Comparison of ENCODE assay signal across 9 cellular contexts in the genomic region with DNA sequence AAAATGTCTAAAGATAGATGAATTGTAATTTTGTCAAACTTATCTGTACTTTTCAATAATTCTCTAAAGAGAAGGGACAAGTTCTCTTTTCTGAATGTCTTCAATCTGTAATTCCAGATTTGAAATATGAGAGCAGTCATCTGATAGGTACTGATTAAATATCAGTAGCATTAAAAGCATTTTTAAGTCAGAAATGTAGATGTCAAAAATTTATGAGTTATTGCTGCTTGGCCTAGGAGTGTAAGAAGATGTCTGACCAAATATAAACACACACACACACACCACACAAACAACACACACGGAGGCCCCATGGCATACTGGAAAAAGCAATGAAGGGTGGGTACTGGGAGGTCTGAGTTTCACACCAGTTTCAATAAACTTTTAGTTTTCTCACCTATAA. TPM values are rescaled to one million over a fixed set of nuclear protein-coding genes. Genes with fewer than 3 reads are reported as not detected.
DNase-seq lines count a peak whose midpoint lies in the region; ATAC-seq and TF ChIP-seq lines count a peak whose summit lies in the region.
"Had no signal": no experiment of that assay in that cellular context is flagged by ENCODE, and none has a peak within 500 bp of the region (broad histone marks: within the 10 kb centered on the region; RNA-seq: fewer than 3 reads in every experiment).

No MANE protein-coding gene starts in this region.

- H3K36me3 ChIP-seq in HEK293 (ENCODE audit: control insufficient read depth in 2 of 2, insufficient read depth in 1 of 2, low read length in 2 of 2) (peaks cover 3 to 7% of the 10 kb centered on the region in 2 experiments; a peak in 1 of 3 replicates), gastroesophageal sphincter (peaks cover 0 to 1% of the 10 kb centered on the region in 2 donors), gastrocnemius medialis (peaks cover 0 to 1% of the 10 kb centered on the region in 2 donors)

- H3K9me3 ChIP-seq in HEK293 (ENCODE audit: control insufficient read depth, insufficient read depth, low read depth, low read length): no peaks in the 10 kb centered on the region
- no peaks in the 10 kb centered on the region for H3K9me3 ChIP-seq in gastroesophageal sphincter
- no peaks in the 10 kb centered on the region for H3K9me3 ChIP-seq in gastrocnemius medialis

- H3K4me1 ChIP-seq in HEK293 (ENCODE audit: control insufficient read depth, insufficient read depth, low read length) (peaks cover 17% of the 10 kb centered on the region), gastroesophageal sphincter (peaks cover 0 to 40% (median 11%) of the 10 kb centered on the region in 3 donors), gastrocnemius medialis (peaks cover 31 to 46% of the 10 kb centered on the region in 2 donors)

- H3K4me3 ChIP-seq in HEK293 (ENCODE audit: low read depth, low read length): peak overlapping the region; percentile 5; the same call in 1 of the 2 replicates
- H3K4me3 ChIP-seq in gastroesophageal sphincter: peak overlapping the region in 1 of 2 donors; percentile 92
- H3K4me3 ChIP-seq in gastrocnemius medialis: peak overlapping the region in 3 of 4 donors; percentile 67 to 87 (median 82)

- peaks cover 4% of the 10 kb centered on the region for H3K36me3 Mint-ChIP-seq in activated CD4-positive, alpha-beta memory T cell treated with anti-CD3 and anti-CD28 coated beads for 36 hours

- in situ Hi-C loops in gastrocnemius medialis (cut with MboI; ENCODE audit: low sequenced_read_pairs in 4 of 4): loop anchor here in 3 of 4 donors (10.0 to 25.0 kb wide), 2 partner anchors 246 to 294 kb away; partner anchors contain the start of genes NME1 (in 2 of the 3) and NME2 (in 2 of the 3)

- no peaks in the 10 kb centered on the region for H3K27me3 ChIP-seq in gastroesophageal sphincter
- H3K27me3 ChIP-seq in gastrocnemius medialis: no peaks in the 10 kb centered on the region

- no peak for TF ChIP-seq EP300 in gastroesophageal sphincter (IDR thresholded peaks at IDR 0.05)

- no peaks in the 10 kb centered on the region for H3K9me3 Mint-ChIP-seq in activated CD4-positive, alpha-beta memory T cell treated with anti-CD3 and anti-CD28 coated beads for 36 hours

- ATAC-seq in gastroesophageal sphincter (no peak), gastrocnemius medialis (no peak)

- 36 to 50% methylated on average over 1 of the region's 1 CpG for WGBS in gastroesophageal sphincter (ENCODE audit: low coverage in 1 of 2), 2 donors

- H3K4me1 Mint-ChIP-seq in activated CD4-positive, alpha-beta memory T cell treated with anti-CD3 and anti-CD28 coated beads for 36 hours (ENCODE audit: low read depth): peaks cover 47% of the 10 kb centered on the region

- intact Hi-C loops in activated CD4-positive, alpha-beta memory T cell treated with anti-CD3 and anti-CD28 coated beads for 36 hours (cut with micrococcal nuclease): no loop called here
- intact Hi-C loops in gastrocnemius medialis (cut with DNase I; ENCODE audit: low total_unique reads): loop anchor here (5.0 to 10.0 kb wide), 2 partner anchors 284 to 704 kb away; partner anchors contain the start of genes NME1 and SGCA

- H3K27ac Mint-ChIP-seq in activated CD4-positive, alpha-beta memory T cell treated with anti-CD3 and anti-CD28 coated beads for 36 hours: peak overlapping the region; percentile 7

- no peak for DNase-seq in activated CD4-positive, alpha-beta memory T cell treated with anti-CD3 and anti-CD28 coated beads for 36 hours
- no peak for DNase-seq in gastrocnemius medialis
- DNase-seq in DMS153 (lab: John Stamatoyannopoulos, UW): no peak
- no peak for DNase-seq in NCI-H446 (lab: John Stamatoyannopoulos, UW)
- no peak for DNase-seq in NCI-H748 (lab: John Stamatoyannopoulos, UW; ENCODE audit: unreplicated experiment)
- DNase-seq in SKM-1 treated with dmso at 0.1 percent for 144 hours (lab: John Stamatoyannopoulos, UW; ENCODE audit: unreplicated experiment): no peak
- DNase-seq: NCI-H524 treated with DMSO at 0.1 percent for 48 hours had no signal

- POLR2A ChIA-PET in HEK293 (lab: Yijun Ruan, JAX): no interaction called here
- POLR2A ChIA-PET in activated CD4-positive, alpha-beta memory T cell treated with anti-CD3 and anti-CD28 coated beads for 36 hours (lab: Charles Lee): no interaction called here

- peak overlapping the region; percentile 99 for H3K27ac ChIP-seq in HEK293 (ENCODE audit: extremely low read depth, low read depth, low read length)
- peak overlapping the region; percentile 98 to 100 (median 100) for H3K27ac ChIP-seq in gastroesophageal sphincter
- H3K27ac ChIP-seq in gastrocnemius medialis: peak overlapping the region; percentile 98 to 100 (median 99)

- no peaks in the 10 kb centered on the region for H3K27me3 Mint-ChIP-seq in activated CD4-positive, alpha-beta memory T cell treated with anti-CD3 and anti-CD28 coated beads for 36 hours

- CTCF ChIA-PET in HEK293 (lab: Yijun Ruan, JAX): interaction anchor here (0.8 kb wide), 1 partner anchor 88 kb away, joined by 3 read pairs; no protein-coding TSS in a partner anchor
- CTCF ChIA-PET in activated CD4-positive, alpha-beta memory T cell treated with anti-CD3 and anti-CD28 coated beads for 36 hours (lab: Charles Lee): no interaction called here

- TF ChIP-seq CTCF in HEK293 (tag by site-specific recombination; IDR thresholded peaks at IDR 0.05) (no peak), gastroesophageal sphincter (IDR thresholded peaks at IDR 0.05) (no peak), gastrocnemius medialis (IDR thresholded peaks at IDR 0.05 in 4 of 5, conservative IDR thresholded peaks at IDR 0.05 in 1 of 5) (no peak)

- TF ChIP-seq POLR2A in gastroesophageal sphincter (IDR thresholded peaks at IDR 0.05) (no peak), gastrocnemius medialis (IDR thresholded peaks at IDR 0.05) (no peak)

- peak overlapping the region; percentile 93 for H3K4me3 Mint-ChIP-seq in activated CD4-positive, alpha-beta memory T cell treated with anti-CD3 and anti-CD28 coated beads for 36 hours

TF ChIP-seq in HEK293, 187 proteins besides CTCF, POLR2A, EP300 and RAD21 (continues in another document):
- no peak for TF ChIP-seq ZNF561 (tag by site-specific recombination; IDR thresholded peaks at IDR 0.05; ENCODE audit: borderline replicate concordance)
- TF ChIP-seq ZNF350 (tag by site-specific recombination; IDR thresholded peaks at IDR 0.05): no peak
- no peak for TF ChIP-seq ZNF510 (tag by site-specific recombination; IDR thresholded peaks at IDR 0.05; ENCODE audit: insufficient replicate concordance)
- TF ChIP-seq ZNF169 (tag by site-specific recombination; IDR thresholded peaks at IDR 0.05): no peak
- no peak for TF ChIP-seq SP2 (tag by site-specific recombination; IDR thresholded peaks at IDR 0.05)
- TF ChIP-seq, protein P1, sequence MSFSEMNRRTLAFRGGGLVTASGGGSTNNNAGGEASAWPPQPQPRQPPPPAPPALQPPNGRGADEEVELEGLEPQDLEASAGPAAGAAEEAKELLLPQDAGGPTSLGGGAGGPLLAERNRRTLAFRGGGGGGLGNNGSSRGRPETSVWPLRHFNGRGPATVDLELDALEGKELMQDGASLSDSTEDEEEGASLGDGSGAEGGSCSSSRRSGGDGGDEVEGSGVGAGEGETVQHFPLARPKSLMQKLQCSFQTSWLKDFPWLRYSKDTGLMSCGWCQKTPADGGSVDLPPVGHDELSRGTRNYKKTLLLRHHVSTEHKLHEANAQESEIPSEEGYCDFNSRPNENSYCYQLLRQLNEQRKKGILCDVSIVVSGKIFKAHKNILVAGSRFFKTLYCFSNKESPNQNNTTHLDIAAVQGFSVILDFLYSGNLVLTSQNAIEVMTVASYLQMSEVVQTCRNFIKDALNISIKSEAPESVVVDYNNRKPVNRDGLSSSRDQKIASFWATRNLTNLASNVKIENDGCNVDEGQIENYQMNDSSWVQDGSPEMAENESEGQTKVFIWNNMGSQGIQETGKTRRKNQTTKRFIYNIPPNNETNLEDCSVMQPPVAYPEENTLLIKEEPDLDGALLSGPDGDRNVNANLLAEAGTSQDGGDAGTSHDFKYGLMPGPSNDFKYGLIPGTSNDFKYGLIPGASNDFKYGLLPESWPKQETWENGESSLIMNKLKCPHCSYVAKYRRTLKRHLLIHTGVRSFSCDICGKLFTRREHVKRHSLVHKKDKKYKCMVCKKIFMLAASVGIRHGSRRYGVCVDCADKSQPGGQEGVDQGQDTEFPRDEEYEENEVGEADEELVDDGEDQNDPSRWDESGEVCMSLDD (tag by site-specific recombination; IDR thresholded peaks at IDR 0.05): no peak
- no peak for TF ChIP-seq ZNF501 (tag by site-specific recombination; IDR thresholded peaks at IDR 0.05)
- no peak for TF ChIP-seq ZNF830 (tag by site-specific recombination; IDR thresholded peaks at IDR 0.05; ENCODE audit: low read depth)
- no peak for TF ChIP-seq GFI1B (tag by site-specific recombination; IDR thresholded peaks at IDR 0.05)
- TF ChIP-seq ZNF280D (tag by site-specific recombination; IDR thresholded peaks at IDR 0.05): no peak

RNA-seq across cellular contexts. Expression of gene TOB1, which starts 2.4 kb away (rescaled TPM):
- 10 to 100 TPM; 42.3 to 44.1 TPM for total RNA-seq in activated CD4-positive, alpha-beta memory T cell treated with anti-CD3 and anti-CD28 coated beads for 36 hours
- 10 to 100 TPM; 27.8 to 47.2 (median 29.6) TPM for total RNA-seq in gastroesophageal sphincter
- total RNA-seq in gastrocnemius medialis: 10 to 100 TPM; 13.6 to 53.5 (median 28.2) TPM

RNA-seq across cellular contexts. Expression of gene WFIKKN2, which starts 33.2 kb away (rescaled TPM):
- not detected for total RNA-seq in activated CD4-positive, alpha-beta memory T cell treated with anti-CD3 and anti-CD28 coated beads for 36 hours
- total RNA-seq in gastroesophageal sphincter (under 1 TPM; 0.16 to 0.69 (median 0.36) TPM), gastrocnemius medialis (under 1 TPM in 3 of 4 donors, not detected in 1; 0.09 to 0.22 (median 0.20) TPM)
